Comparison of ENCODE assay signal across 13 cellular contexts in genomic region chr10:87043579-87043978, GRCh38. TPM values are rescaled to one million over a fixed set of nuclear protein-coding genes. Genes with fewer than 3 reads are reported as not detected.
"Had no signal": no experiment of that assay in that cellular context is flagged by ENCODE, and none has a peak within 500 bp of the region (broad histone marks: within the 10 kb centered on the region; RNA-seq: fewer than 3 reads in every experiment).

No MANE protein-coding gene starts in this region.

RNA-seq across cellular contexts. Expression of gene FAM25A, which starts 23.5 kb away (rescaled TPM):
- total RNA-seq: stomach, subcutaneous adipose tissue, temporal lobe, testis, thoracic aorta, thyroid gland, tibial nerve, transverse colon, upper lobe of left lung, upper lobe of right lung, ureter, urinary bladder, uterus had no signal
- polyA plus RNA-seq: urinary bladder had no signal
